Comparison of ENCODE assay signal across 11 cellular contexts in the genomic region with DNA sequence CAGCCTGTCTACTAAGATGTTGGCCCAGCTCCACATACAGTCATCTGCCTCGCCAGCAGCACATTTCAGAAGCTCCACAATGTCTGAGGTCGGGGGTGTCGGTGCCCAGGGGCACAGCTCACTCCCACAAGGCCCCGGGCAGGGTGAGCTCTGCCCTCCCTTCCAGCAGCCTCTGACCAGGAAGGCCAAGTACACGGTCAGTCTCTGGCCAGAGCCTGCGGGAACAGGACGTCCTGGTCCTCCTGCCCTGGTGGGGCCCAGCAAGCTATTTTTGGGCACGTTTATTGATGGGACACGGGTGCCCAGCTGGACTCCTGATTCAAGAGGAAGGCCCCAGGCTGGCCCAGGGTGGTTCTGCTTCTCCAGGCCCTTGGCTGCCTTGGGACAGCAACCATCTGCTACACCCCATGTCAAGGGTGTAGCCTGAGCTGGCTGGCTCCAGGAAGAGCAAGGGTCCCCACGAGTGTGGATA.
A peak's percentile ranks its signal among the peaks of the same experiment; 100 is the strongest.
DNase-seq lines count a peak whose midpoint lies in the region; ATAC-seq and TF ChIP-seq lines count a peak whose summit lies in the region.
"Had no signal": no experiment of that assay in that cellular context is flagged by ENCODE, and none has a peak within 500 bp of the region (broad histone marks: within the 10 kb centered on the region; RNA-seq: fewer than 3 reads in every experiment).

No MANE protein-coding gene starts in this region.

- H3K9ac ChIP-seq in BLaER1 treated with 17β-estradiol and CSF1 and Interleukin-3, amounts not matched to agents 10 nM and 100 nM: peak overlapping the region in 2 of 11 experiments; percentile 4 to 55; a peak in 4 of 22 replicates

- intact Hi-C loops in left ventricle myocardium superior (cut with micrococcal nuclease) (no loop called here), prostate gland (cut with DNase I) (loop anchor here (5.0 kb wide), 2 partner anchors 67 to 203 kb away; partner anchors contain the start of gene CEBPB)

- peak overlapping the region in 9 of 11 experiments; percentile 8 to 76 (median 54); a peak in 11 of 22 replicates for H3K27ac ChIP-seq in BLaER1 treated with 17β-estradiol and CSF1 and Interleukin-3, amounts not matched to agents 10 nM and 100 nM
- peak overlapping the region; percentile 69 to 76 for H3K27ac ChIP-seq in prostate gland

- no peaks in the 10 kb centered on the region for H3K9me3 ChIP-seq in BLaER1 treated with 17β-estradiol and CSF1 and Interleukin-3, amounts not matched to agents 10 nM and 100 nM (replicated peaks in 1 of 11)
- no peaks in the 10 kb centered on the region for H3K9me3 ChIP-seq in prostate gland

- ATAC-seq in left ventricle myocardium superior (peak; percentile 81), HG02678 (IDR thresholded peaks at IDR 0.05; ENCODE audit: unreplicated experiment) (no peak), HG02571 (IDR thresholded peaks at IDR 0.05; ENCODE audit: unreplicated experiment) (no peak)

- peak; percentile 40 for DNase-seq in astrocyte of the hippocampus (ENCODE audit: low read depth, low spot score)
- DNase-seq in left ventricle myocardium superior: peak; percentile 91
- peak; percentile 55 for DNase-seq in prostate gland (ENCODE audit: low spot score)
- DNase-seq in NCI-H2029 (lab: John Stamatoyannopoulos, UW): no peak
- DNase-seq in NCI-H510A treated with DMSO at 0.1 percent for 48 hours (lab: John Stamatoyannopoulos, UW): no peak
- DNase-seq: activated CD4-positive, alpha-beta T cell treated with anti-CD3 and anti-CD28 coated beads for 4 hours; glutamatergic neuron; NCI-H1436 had no signal

- TF ChIP-seq POLR2A in prostate gland (IDR thresholded peaks at IDR 0.05): no peak

- H4K20me1 ChIP-seq in BLaER1 treated with 17β-estradiol and CSF1 and Interleukin-3, amounts not matched to agents 10 nM and 100 nM: no peaks in the 10 kb centered on the region

- no peak overlapping the region for H3K4me3 ChIP-seq in BLaER1 treated with 17β-estradiol and CSF1 and Interleukin-3, amounts not matched to agents 10 nM and 100 nM
- no peak overlapping the region for H3K4me3 ChIP-seq in prostate gland

- TF ChIP-seq CTCF in prostate gland (IDR thresholded peaks at IDR 0.05): no peak

- H3K27me3 ChIP-seq in BLaER1 treated with 17β-estradiol and CSF1 and Interleukin-3, amounts not matched to agents 10 nM and 100 nM: no peaks in the 10 kb centered on the region
- H3K27me3 ChIP-seq in prostate gland (replicated peaks; ENCODE audit: insufficient read depth): no peaks in the 10 kb centered on the region

- peaks cover 17 to 67% (median 32%) of the 10 kb centered on the region in 10 experiments for H3K4me1 ChIP-seq in BLaER1 treated with 17β-estradiol and CSF1 and Interleukin-3, amounts not matched to agents 10 nM and 100 nM
- H3K4me1 ChIP-seq in prostate gland (replicated peaks): peaks cover 8% of the 10 kb centered on the region

- 25% methylated on average over 5 of the region's 10 CpGs for WGBS in prostate gland

- H3K4me2 ChIP-seq in BLaER1 treated with 17β-estradiol and CSF1 and Interleukin-3, amounts not matched to agents 10 nM and 100 nM: peak overlapping the region in 9 of 11 experiments; percentile 42 to 88 (median 68); a peak in 15 of 22 replicates

- no peaks in the 10 kb centered on the region for H3K36me3 ChIP-seq in BLaER1 treated with 17β-estradiol and CSF1 and Interleukin-3, amounts not matched to agents 10 nM and 100 nM
- no peaks in the 10 kb centered on the region for H3K36me3 ChIP-seq in prostate gland

Comparison
In these comparisons a context has a peak if more than half of its experiments do, and no peak if none do; other contexts are left out.
1. DNase-seq: peak in astrocyte of the hippocampus (single experiment), left ventricle myocardium superior (single experiment) and prostate gland (single experiment); none in NCI-H2029 (single experiment) and NCI-H510A treated with DMSO at 0.1 percent for 48 hours (single experiment).